Comparison of ENCODE assay signal across 1 cellular context in genomic region chr2:239934571-239935171, GRCh38.
TF ChIP-seq lines count a peak whose summit lies in the region.

No MANE protein-coding gene starts in this region.

TF ChIP-seq in HepG2, 621 proteins besides CTCF, POLR2A, EP300 and RAD21 (continued from another document and continues in another):
- no peak for TF ChIP-seq HNF1A (IDR thresholded peaks at IDR 0.05; ENCODE audit: low read depth)
- no peak for TF ChIP-seq HNF1A (CRISPR knock-in tag; IDR thresholded peaks at IDR 0.05; ENCODE audit: borderline replicate concordance)
- TF ChIP-seq CENPX (CRISPR knock-in tag; IDR thresholded peaks at IDR 0.05) = no peak
- TF ChIP-seq MAFF (IDR thresholded peaks at IDR 0.05; ENCODE audit: low read depth, low read length) = peak; percentile 56; the same call in 1 of the 2 replicates
- TF ChIP-seq, protein P1, sequence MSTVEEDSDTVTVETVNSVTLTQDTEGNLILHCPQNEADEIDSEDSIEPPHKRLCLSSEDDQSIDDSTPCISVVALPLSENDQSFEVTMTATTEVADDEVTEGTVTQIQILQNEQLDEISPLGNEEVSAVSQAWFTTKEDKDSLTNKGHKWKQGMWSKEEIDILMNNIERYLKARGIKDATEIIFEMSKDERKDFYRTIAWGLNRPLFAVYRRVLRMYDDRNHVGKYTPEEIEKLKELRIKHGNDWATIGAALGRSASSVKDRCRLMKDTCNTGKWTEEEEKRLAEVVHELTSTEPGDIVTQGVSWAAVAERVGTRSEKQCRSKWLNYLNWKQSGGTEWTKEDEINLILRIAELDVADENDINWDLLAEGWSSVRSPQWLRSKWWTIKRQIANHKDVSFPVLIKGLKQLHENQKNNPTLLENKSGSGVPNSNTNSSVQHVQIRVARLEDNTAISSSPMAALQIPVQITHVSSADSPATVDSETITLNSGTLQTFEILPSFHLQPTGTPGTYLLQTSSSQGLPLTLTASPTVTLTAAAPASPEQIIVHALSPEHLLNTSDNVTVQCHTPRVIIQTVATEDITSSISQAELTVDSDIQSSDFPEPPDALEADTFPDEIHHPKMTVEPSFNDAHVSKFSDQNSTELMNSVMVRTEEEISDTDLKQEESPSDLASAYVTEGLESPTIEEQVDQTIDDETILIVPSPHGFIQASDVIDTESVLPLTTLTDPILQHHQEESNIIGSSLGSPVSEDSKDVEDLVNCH (CRISPR knock-in tag; IDR thresholded peaks at IDR 0.05) = no peak
- no peak for TF ChIP-seq ZNF567 (CRISPR knock-in tag; IDR thresholded peaks at IDR 0.05; ENCODE audit: borderline replicate concordance)
- peak; percentile 60; the same call in 1 of the 2 replicates for TF ChIP-seq NFE2 (CRISPR knock-in tag; IDR thresholded peaks at IDR 0.05)
- TF ChIP-seq, protein P2, sequence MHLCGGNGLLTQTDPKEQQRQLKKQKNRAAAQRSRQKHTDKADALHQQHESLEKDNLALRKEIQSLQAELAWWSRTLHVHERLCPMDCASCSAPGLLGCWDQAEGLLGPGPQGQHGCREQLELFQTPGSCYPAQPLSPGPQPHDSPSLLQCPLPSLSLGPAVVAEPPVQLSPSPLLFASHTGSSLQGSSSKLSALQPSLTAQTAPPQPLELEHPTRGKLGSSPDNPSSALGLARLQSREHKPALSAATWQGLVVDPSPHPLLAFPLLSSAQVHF (CRISPR knock-in tag; IDR thresholded peaks at IDR 0.05) = no peak
- no peak for TF ChIP-seq SSRP1 (CRISPR knock-in tag; IDR thresholded peaks at IDR 0.05)
- no peak for TF ChIP-seq ZNF652 (CRISPR knock-in tag; IDR thresholded peaks at IDR 0.05; ENCODE audit: borderline replicate concordance, low read depth)
- no peak for TF ChIP-seq ZNF678 (CRISPR knock-in tag; IDR thresholded peaks at IDR 0.05)
- TF ChIP-seq, protein P3, sequence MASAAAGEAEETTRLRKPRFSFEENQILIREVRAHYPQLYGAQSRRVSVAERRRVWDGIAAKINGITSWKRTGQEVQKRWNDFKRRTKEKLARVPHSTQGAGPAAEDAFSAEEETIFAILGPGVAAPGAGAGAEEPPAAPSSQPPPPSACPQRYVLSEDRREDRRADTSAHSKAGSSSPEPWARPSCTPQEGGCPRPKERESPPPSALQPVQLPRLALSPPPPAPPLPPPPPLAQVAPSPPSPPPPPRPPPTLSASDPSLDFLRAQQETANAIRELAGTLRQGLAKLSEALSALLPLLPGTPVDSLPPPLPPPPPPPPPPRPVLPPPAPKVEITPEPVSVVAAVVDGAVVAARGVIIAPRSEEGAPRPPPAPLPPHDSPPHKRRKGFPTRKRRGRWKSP (CRISPR knock-in tag; IDR thresholded peaks at IDR 0.05) = no peak
- TF ChIP-seq JUND (CRISPR knock-in tag; IDR thresholded peaks at IDR 0.05) = 0 out of 2 replicates have a peak, but pooled peaks have one; percentile 28
- TF ChIP-seq CHCHD3 (CRISPR knock-in tag; IDR thresholded peaks at IDR 0.05) = no peak
- TF ChIP-seq ZSCAN21 (CRISPR knock-in tag; IDR thresholded peaks at IDR 0.05; ENCODE audit: borderline replicate concordance) = no peak
- TF ChIP-seq HNRNPL (IDR thresholded peaks at IDR 0.05; ENCODE audit: low read depth, low read length) = no peak
- no peak for TF ChIP-seq CHD4 (IDR thresholded peaks at IDR 0.05; ENCODE audit: borderline replicate concordance, low read length)
- TF ChIP-seq ZNF556 (CRISPR knock-in tag; IDR thresholded peaks at IDR 0.05; ENCODE audit: borderline replicate concordance) = no peak
- no peak for TF ChIP-seq ZFP37 (CRISPR knock-in tag; IDR thresholded peaks at IDR 0.05; ENCODE audit: borderline replicate concordance)
- TF ChIP-seq DR1 (CRISPR knock-in tag; IDR thresholded peaks at IDR 0.05) = no peak
- peak; percentile 33 to 42; a peak in 3 of 4 replicates for TF ChIP-seq MAFK (conservative IDR thresholded peaks at IDR 0.05 in 1 of 2, IDR thresholded peaks at IDR 0.05 in 1 of 2; ENCODE audit: low read length in 2 of 2)
- peak; percentile 78 for TF ChIP-seq SMC3 (IDR thresholded peaks at IDR 0.05; ENCODE audit: low read length)
- TF ChIP-seq ZNF124 (CRISPR knock-in tag; IDR thresholded peaks at IDR 0.05) = no peak
- no peak for TF ChIP-seq POLR2G (IDR thresholded peaks at IDR 0.05; ENCODE audit: low read depth, low read length)
- no peak for TF ChIP-seq SRSF1 (optimal IDR thresholded peaks at IDR 0.05; ENCODE audit: low read depth, low read length)
- no peak for TF ChIP-seq MTA3 (CRISPR knock-in tag; IDR thresholded peaks at IDR 0.05)
- TF ChIP-seq, protein P4, sequence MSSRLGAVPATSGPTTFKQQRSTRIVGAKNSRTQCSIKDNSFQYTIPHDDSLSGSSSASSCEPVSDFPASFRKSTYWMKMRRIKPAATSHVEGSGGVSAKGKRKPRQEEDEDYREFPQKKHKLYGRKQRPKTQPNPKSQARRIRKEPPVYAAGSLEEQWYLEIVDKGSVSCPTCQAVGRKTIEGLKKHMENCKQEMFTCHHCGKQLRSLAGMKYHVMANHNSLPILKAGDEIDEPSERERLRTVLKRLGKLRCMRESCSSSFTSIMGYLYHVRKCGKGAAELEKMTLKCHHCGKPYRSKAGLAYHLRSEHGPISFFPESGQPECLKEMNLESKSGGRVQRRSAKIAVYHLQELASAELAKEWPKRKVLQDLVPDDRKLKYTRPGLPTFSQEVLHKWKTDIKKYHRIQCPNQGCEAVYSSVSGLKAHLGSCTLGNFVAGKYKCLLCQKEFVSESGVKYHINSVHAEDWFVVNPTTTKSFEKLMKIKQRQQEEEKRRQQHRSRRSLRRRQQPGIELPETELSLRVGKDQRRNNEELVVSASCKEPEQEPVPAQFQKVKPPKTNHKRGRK (CRISPR knock-in tag; IDR thresholded peaks at IDR 0.05) = no peak
- TF ChIP-seq GATAD1 (CRISPR knock-in tag; IDR thresholded peaks at IDR 0.05) = no peak
- no peak for TF ChIP-seq ZFP36L1 (CRISPR knock-in tag; IDR thresholded peaks at IDR 0.05)
- peak; percentile 78 for TF ChIP-seq USF2 (IDR thresholded peaks at IDR 0.05; ENCODE audit: low read depth, low read length)
- peak; percentile 62; the same call in 1 of the 2 replicates for TF ChIP-seq USF2 (CRISPR knock-in tag; IDR thresholded peaks at IDR 0.05; ENCODE audit: borderline replicate concordance)
- no peak for TF ChIP-seq CC2D1A (CRISPR knock-in tag; IDR thresholded peaks at IDR 0.05)
- TF ChIP-seq ZNF432 (CRISPR knock-in tag; IDR thresholded peaks at IDR 0.05; ENCODE audit: borderline replicate concordance) = no peak
- no peak for TF ChIP-seq ZNF446 (CRISPR knock-in tag; IDR thresholded peaks at IDR 0.05)
- no peak for TF ChIP-seq SP140L (CRISPR knock-in tag; IDR thresholded peaks at IDR 0.05; ENCODE audit: borderline replicate concordance)
- no peak for TF ChIP-seq ZNF576 (CRISPR knock-in tag; IDR thresholded peaks at IDR 0.05)
- TF ChIP-seq ZFP91 (CRISPR knock-in tag; IDR thresholded peaks at IDR 0.05; ENCODE audit: borderline replicate concordance) = peak; percentile 13; the same call in 1 of the 2 replicates
- TF ChIP-seq ZNF343 (CRISPR knock-in tag; IDR thresholded peaks at IDR 0.05) = no peak
- no peak for TF ChIP-seq MATR3 (CRISPR knock-in tag; IDR thresholded peaks at IDR 0.05)
- TF ChIP-seq ZNF362 (CRISPR knock-in tag; IDR thresholded peaks at IDR 0.05; ENCODE audit: borderline replicate concordance) = no peak
- TF ChIP-seq SRF (IDR thresholded peaks at IDR 0.05; ENCODE audit: low read depth, low read length) = no peak
- no peak for TF ChIP-seq FOXP4 (CRISPR knock-in tag; IDR thresholded peaks at IDR 0.05)
- no peak for TF ChIP-seq MIER2 (CRISPR knock-in tag; IDR thresholded peaks at IDR 0.05)
- peak; percentile 65; the same call in 1 of the 2 replicates for TF ChIP-seq TGIF2 (CRISPR knock-in tag; IDR thresholded peaks at IDR 0.05)
- TF ChIP-seq, protein P5, sequence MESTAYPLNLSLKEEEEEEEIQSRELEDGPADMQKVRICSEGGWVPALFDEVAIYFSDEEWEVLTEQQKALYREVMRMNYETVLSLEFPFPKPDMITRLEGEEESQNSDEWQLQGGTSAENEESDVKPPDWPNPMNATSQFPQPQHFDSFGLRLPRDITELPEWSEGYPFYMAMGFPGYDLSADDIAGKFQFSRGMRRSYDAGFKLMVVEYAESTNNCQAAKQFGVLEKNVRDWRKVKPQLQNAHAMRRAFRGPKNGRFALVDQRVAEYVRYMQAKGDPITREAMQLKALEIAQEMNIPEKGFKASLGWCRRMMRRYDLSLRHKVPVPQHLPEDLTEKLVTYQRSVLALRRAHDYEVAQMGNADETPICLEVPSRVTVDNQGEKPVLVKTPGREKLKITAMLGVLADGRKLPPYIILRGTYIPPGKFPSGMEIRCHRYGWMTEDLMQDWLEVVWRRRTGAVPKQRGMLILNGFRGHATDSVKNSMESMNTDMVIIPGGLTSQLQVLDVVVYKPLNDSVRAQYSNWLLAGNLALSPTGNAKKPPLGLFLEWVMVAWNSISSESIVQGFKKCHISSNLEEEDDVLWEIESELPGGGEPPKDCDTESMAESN (CRISPR knock-in tag; conservative IDR thresholded peaks at IDR 0.05) = no peak
- TF ChIP-seq FOXA3 (CRISPR knock-in tag; IDR thresholded peaks at IDR 0.05) = 0 out of 2 replicates have a peak, but pooled peaks have one; percentile 9
- TF ChIP-seq ZNF761 (CRISPR knock-in tag; conservative IDR thresholded peaks at IDR 0.05) = no peak
